In genomic region chr20:61579908-61580307, GRCh38 we compare ENCODE assay signal across 22 cellular contexts.
DNase-seq lines count a peak whose midpoint lies in the region; ATAC-seq, FAIRE-seq and TF ChIP-seq lines count a peak whose summit lies in the region.
"Had no signal": no experiment of that assay in that cellular context is flagged by ENCODE, and none has a peak within 500 bp of the region (broad histone marks: within the 10 kb centered on the region; RNA-seq: fewer than 3 reads in every experiment).

No MANE protein-coding gene starts in this region.

- no peaks in the 10 kb centered on the region for H3K9me3 ChIP-seq in hepatocyte (ENCODE audit: low read depth)
- H3K9me3 ChIP-seq in pancreas = no peaks in the 10 kb centered on the region
- H3K9me3 ChIP-seq: A549 had no signal

- no peak overlapping the region for H3K4me2 ChIP-seq in hepatocyte
- H3K4me2 ChIP-seq: A549; BLaER1 treated with 17β-estradiol and CSF1 and Interleukin-3, amounts not matched to agents 10 nM and 100 nM had no signal

- no peaks in the 10 kb centered on the region for H3K36me3 ChIP-seq in hepatocyte (replicated peaks; ENCODE audit: insufficient read depth, low read depth)
- H3K36me3 ChIP-seq in pancreas = no peaks in the 10 kb centered on the region
- H3K36me3 ChIP-seq: BLaER1 treated with 17β-estradiol and CSF1 and Interleukin-3, amounts not matched to agents 10 nM and 100 nM had no signal

- intact Hi-C loops in pancreas (cut with DNase I) = no loop called here

- 70% methylated on average over 7 of the region's 7 CpGs for WGBS in hepatocyte (ENCODE audit: low lambda C conversion rate, missing lambda C conversion rate)
- 28 to 31% methylated on average over 7 of the region's 7 CpGs for WGBS in pancreas, 2 donors

- no peak for TF ChIP-seq CTCF in VCaP (conservative IDR thresholded peaks at IDR 0.05)
- TF ChIP-seq CTCF in hepatocyte (IDR thresholded peaks at IDR 0.05; ENCODE audit: poor library complexity) = no peak
- no peak for TF ChIP-seq CTCF in pancreas (IDR thresholded peaks at IDR 0.05)

- H3K4me3 ChIP-seq in hepatocyte = no peak overlapping the region
- H3K4me3 ChIP-seq in pancreas = no peak overlapping the region
- H3K4me3 ChIP-seq: A549; BLaER1 treated with 17β-estradiol and CSF1 and Interleukin-3, amounts not matched to agents 10 nM and 100 nM had no signal

- H3K27me3 ChIP-seq in hepatocyte = peaks cover 3% of the 10 kb centered on the region
- H3K27me3 ChIP-seq in pancreas = no peaks in the 10 kb centered on the region
- H3K27me3 ChIP-seq: BLaER1 treated with 17β-estradiol and CSF1 and Interleukin-3, amounts not matched to agents 10 nM and 100 nM had no signal

- peak; percentile 74 for DNase-seq in RPMI8226
- DNase-seq in hepatocyte (ENCODE audit: low spot score) = peak; percentile 56
- peak in 4 of 6 donors; percentile 15 to 75 (median 46) for DNase-seq in pancreas
- no peak for DNase-seq in NCI-H1417 treated with DMSO at 0.1 percent for 48 hours (lab: John Stamatoyannopoulos, UW)
- DNase-seq in A172 (ENCODE audit: low spot score) = no peak
- DNase-seq in SHP77 (lab: John Stamatoyannopoulos, UW) = no peak
- DNase-seq: 8988T; AML-193; Caco-2; Calu3; CD4-positive, alpha-beta T cell; CD8-positive, alpha-beta T cell; DMS79 treated with DMSO at 0.1 percent for 48 hours; GF-D8 had no signal

- H2AFZ ChIP-seq in hepatocyte = no peak overlapping the region

- no peaks in the 10 kb centered on the region for H3K9me2 ChIP-seq in hepatocyte (replicated peaks; ENCODE audit: insufficient read depth)

- H3K4me1 ChIP-seq in hepatocyte (ENCODE audit: insufficient read depth) (no peaks in the 10 kb centered on the region), pancreas (peaks cover 0 to 6% (median 0%) of the 10 kb centered on the region in 3 donors)
- H3K4me1 ChIP-seq: A549, Caco-2 had no signal

- no peaks in the 10 kb centered on the region for H3K79me2 ChIP-seq in hepatocyte

- no peaks in the 10 kb centered on the region for H4K20me1 ChIP-seq in hepatocyte (ENCODE audit: insufficient read depth, poor library complexity, severe bottlenecking)

- ATAC-seq in pancreas = peak; percentile 63 to 90 (median 87)
- ATAC-seq: A549; CD8-positive, alpha-beta T cell had no signal

- no peak for FAIRE-seq in pancreas (lab: Jason Lieb, UNC)
- FAIRE-seq: A549, D721Med, G401.6, GM12891, GM19239 had no signal

- peak overlapping the region; percentile 36 for H3K27ac ChIP-seq in VCaP
- no peak overlapping the region for H3K27ac ChIP-seq in hepatocyte
- H3K27ac ChIP-seq in pancreas = no peak overlapping the region
- H3K27ac ChIP-seq: A549; BLaER1 treated with 17β-estradiol and CSF1 and Interleukin-3, amounts not matched to agents 10 nM and 100 nM; C4-2B had no signal

Comparison
In these comparisons a context has a peak if more than half of its experiments do, and no peak if none do; other contexts are left out.
1. DNase-seq: peak in RPMI8226 (single experiment), hepatocyte (single experiment) and pancreas (4 of 6); none in NCI-H1417 treated with DMSO at 0.1 percent for 48 hours (single experiment), A172 (single experiment) and SHP77 (0 of 2).